In genomic region chr19:55257461-55258411, GRCh38 we compare ENCODE assay signal across 8 cellular contexts. TPM values are rescaled to one million over a fixed set of nuclear protein-coding genes. Genes with fewer than 3 reads are reported as not detected.
DNase-seq lines count a peak whose midpoint lies in the region; ATAC-seq, FAIRE-seq and TF ChIP-seq lines count a peak whose summit lies in the region.

No MANE protein-coding gene starts in this region.

- H3K4me3 ChIP-seq in coronary artery = peak overlapping the region; percentile 87
- peak overlapping the region; percentile 84 to 93 for H3K4me3 ChIP-seq in mucosa of rectum (ENCODE audit: low read length in 2 of 2)
- peak overlapping the region; percentile 92 to 98 (median 98) for H3K4me3 ChIP-seq in upper lobe of left lung

- DNase-seq in GM12891 (ENCODE audit: insufficient read length, low spot score) (no peak), RPMI7951 (ENCODE audit: low read depth) (peak; percentile 38), coronary artery (ENCODE audit: low spot score) (no peak), upper lobe of left lung (no peak), 8988T (no peak)

- H3K36me3 ChIP-seq in mucosa of rectum (ENCODE audit: control insufficient read depth in 2 of 2, insufficient read depth in 2 of 2, low read length in 2 of 2) (peaks cover 0 to 4% of the 10 kb centered on the region in 2 donors), upper lobe of left lung (peaks cover 0 to 5% (median 3%) of the 10 kb centered on the region in 4 donors)

- no peak for ATAC-seq in upper lobe of left lung (ENCODE audit: low FRiP score in 2 of 2)
- no peak for ATAC-seq in GM18498 (IDR thresholded peaks at IDR 0.05; ENCODE audit: unreplicated experiment)

- H3K27me3 ChIP-seq in mucosa of rectum (ENCODE audit: control insufficient read depth in 2 of 2, insufficient read depth in 2 of 2, low read length in 2 of 2) (no peaks in the 10 kb centered on the region), upper lobe of left lung (no peaks in the 10 kb centered on the region)

- no peak for TF ChIP-seq EP300 in upper lobe of left lung (IDR thresholded peaks at IDR 0.05)

- H3K9ac ChIP-seq in mucosa of rectum (ENCODE audit: low read depth in 1 of 2, low read length in 2 of 2) = peak overlapping the region; percentile 76 to 96

- H3K27ac ChIP-seq in 22Rv1 = peak overlapping the region; percentile 95
- peak overlapping the region; percentile 70 to 89 for H3K27ac ChIP-seq in coronary artery
- peak overlapping the region; percentile 40 to 96 for H3K27ac ChIP-seq in mucosa of rectum (ENCODE audit: low read depth in 2 of 2, low read length in 2 of 2)
- peak overlapping the region; percentile 90 to 95 (median 93) for H3K27ac ChIP-seq in upper lobe of left lung

- WGBS in upper lobe of left lung, 2 donors = 2% methylated on average over 42 to 49 of the region's 49 CpGs

- no peak for TF ChIP-seq POLR2A in GM12891 (IDR thresholded peaks at IDR 0.05; ENCODE audit: low read depth, low read length)
- TF ChIP-seq POLR2A in upper lobe of left lung (IDR thresholded peaks at IDR 0.05) = no peak

- H3K9me3 ChIP-seq in mucosa of rectum (ENCODE audit: control insufficient read depth in 2 of 2, low read length in 2 of 2) (no peaks in the 10 kb centered on the region), upper lobe of left lung (no peaks in the 10 kb centered on the region)

- H3K4me1 ChIP-seq in mucosa of rectum (ENCODE audit: control insufficient read depth in 2 of 2, insufficient read depth in 2 of 2, low read length in 2 of 2) = peaks cover 33 to 42% of the 10 kb centered on the region in 2 donors
- H3K4me1 ChIP-seq in upper lobe of left lung = peaks cover 42 to 61% (median 48%) of the 10 kb centered on the region in 4 donors

- TF ChIP-seq CTCF in 22Rv1 (IDR thresholded peaks at IDR 0.05) (no peak), coronary artery (IDR thresholded peaks at IDR 0.05) (no peak), upper lobe of left lung (IDR thresholded peaks at IDR 0.05) (no peak)

- FAIRE-seq in GM12891 (lab: Jason Lieb, UNC) = peak; percentile 16

TF ChIP-seq in GM12891, 5 proteins besides CTCF, POLR2A, EP300 and RAD21:
- TF ChIP-seq SPI1 (IDR thresholded peaks at IDR 0.05; ENCODE audit: low read depth, low read length) (no peak), POU2F2 (IDR thresholded peaks at IDR 0.05; ENCODE audit: low read depth, low read length) (no peak), PAX5 (IDR thresholded peaks at IDR 0.05; ENCODE audit: insufficient read depth, low read length, severe bottlenecking) (no peak), POLR2AphosphoS5 (IDR thresholded peaks at IDR 0.05; ENCODE audit: low read depth, low read length) (no peak), TAF1 (IDR thresholded peaks at IDR 0.05; ENCODE audit: low read depth, low read length) (no peak)

RNA-seq across cellular contexts. Expression of gene PPP6R1, which starts 1.1 kb away (rescaled TPM):
- polyA plus RNA-seq in GM12891 (2012; ENCODE audit: low read depth, missing spikeins) = 60.0 TPM
- total RNA-seq in RPMI7951 (2014; rRNA removed; shearing (Covaris generic)) = 19.7 and 28.0 TPM in 2 replicates
- total RNA-seq in upper lobe of left lung = 100 to 1,000 TPM in 1 of 6 donors, 10 to 100 TPM in 5; 49.0 to 104 (median 76.7) TPM

RNA-seq across cellular contexts. Expression of gene HSPBP1, which starts 22.2 kb away (rescaled TPM):
- polyA plus RNA-seq in GM12891 (2012; ENCODE audit: low read depth, missing spikeins) = 11.8 TPM
- total RNA-seq in RPMI7951 (2014; rRNA removed; shearing (Covaris generic)) = 35.1 and 57.0 TPM in 2 replicates
- 10 to 100 TPM; 21.0 to 34.6 (median 30.1) TPM for total RNA-seq in upper lobe of left lung

RNA-seq across cellular contexts. Expression of gene BRSK1, which starts 26.1 kb away (rescaled TPM):
- 1.4 TPM for polyA plus RNA-seq in GM12891 (2012; ENCODE audit: low read depth, missing spikeins)
- total RNA-seq in RPMI7951 (2014; rRNA removed; shearing (Covaris generic)) = 1.1 and 1.2 TPM in 2 replicates
- total RNA-seq in upper lobe of left lung = 1 to 10 TPM in 5 of 6 donors, not detected in 1; 1.0 to 2.7 (median 1.1) TPM

RNA-seq across cellular contexts. Expression of gene TMEM86B, which starts 29.2 kb away (rescaled TPM):
- 2.9 TPM for polyA plus RNA-seq in GM12891 (2012; ENCODE audit: low read depth, missing spikeins)
- total RNA-seq in RPMI7951 (2014; rRNA removed; shearing (Covaris generic)) = 0.20 and 0.60 TPM in 2 replicates
- 10 to 100 TPM in 1 of 6 donors, 1 to 10 TPM in 5; 2.0 to 10.5 (median 4.8) TPM for total RNA-seq in upper lobe of left lung

RNA-seq across cellular contexts. Expression of gene PTPRH, which starts 48.4 kb away (rescaled TPM):
- not detected for polyA plus RNA-seq in GM12891 (2012; ENCODE audit: low read depth, missing spikeins)
- total RNA-seq in RPMI7951 (2014; rRNA removed; shearing (Covaris generic)) = 5.4 and 6.0 TPM in 2 replicates
- total RNA-seq in upper lobe of left lung = 1 to 10 TPM in 1 of 6 donors, under 1 TPM in 4, not detected in 1; 0.30 to 3.1 (median 0.67) TPM
